22 cellular contexts compared by ENCODE assay signal in genomic region chr2:32836961-32837360, GRCh38.
"Had no signal": no experiment of that assay in that cellular context is flagged by ENCODE, and none has a peak within 500 bp of the region (broad histone marks: within the 10 kb centered on the region; RNA-seq: fewer than 3 reads in every experiment).

No MANE protein-coding gene starts in this region.

- DNase-seq: activated CD4-positive, alpha-beta T cell treated with anti-CD3 and anti-CD28 coated beads, Interleukin-2, amount 10 ng/mL, durations not matched to agents 7 days and 5 days; activated CD4-positive, CD25-positive, alpha-beta regulatory T cell treated with anti-CD3 and anti-CD28 coated beads, Interleukin-2, amount 50 U/mL, for 72 hours; activated CD8-positive, alpha-beta memory T cell treated with anti-CD3 and anti-CD28 coated beads, Interleukin-2, amount 10 ng/mL, durations not matched to agents 7 days and 5 days; activated CD8-positive, alpha-beta T cell treated with anti-CD3 and anti-CD28 coated beads for 36 hours; activated gamma-delta T cell; activated naive CD4-positive, alpha-beta T cell treated with anti-CD3 and anti-CD28 coated beads, Interleukin-2, amount 50 U/mL, for 16 hours; activated naive CD8-positive, alpha-beta T cell treated with anti-CD3 and anti-CD28 coated beads, Interleukin-2, amount 50 U/mL, for 24 hours; activated T-cell treated with anti-CD3 and anti-CD28 coated beads for 4 hours; effector CD4-positive, alpha-beta T cell; foreskin keratinocyte; glutamatergic neuron; hypothalamus; mucosa of descending colon; small intestine; stimulated activated CD4-positive, alpha-beta T cell treated with anti-CD3 and anti-CD28 coated beads, Interleukin-2, amount 100 ng/mL, for 24 hours; stimulated activated naive CD8-positive, alpha-beta T cell treated with anti-CD3 and anti-CD28 coated beads, Interleukin-15, amount 100 ng/mL, for 72 hours; T-helper 17 cell; WERI-Rb-1 had no signal

- H3K27me3 Mint-ChIP-seq: activated CD4-positive, alpha-beta T cell treated with anti-CD3 and anti-CD28 coated beads, Interleukin-2, amount 10 ng/mL, durations not matched to agents 7 days and 5 days; activated CD8-positive, alpha-beta memory T cell treated with anti-CD3 and anti-CD28 coated beads, Interleukin-2, amount 10 ng/mL, durations not matched to agents 7 days and 5 days; activated CD8-positive, alpha-beta T cell treated with anti-CD3 and anti-CD28 coated beads for 36 hours; activated naive CD8-positive, alpha-beta T cell treated with anti-CD3 and anti-CD28 coated beads, Interleukin-2, amount 50 U/mL, for 24 hours had no signal

- H3K36me3 Mint-ChIP-seq: activated CD8-positive, alpha-beta memory T cell treated with anti-CD3 and anti-CD28 coated beads, Interleukin-2, amount 10 ng/mL, durations not matched to agents 7 days and 5 days; stimulated activated effector memory CD8-positive, alpha-beta T cell treated with anti-CD3 and anti-CD28 coated beads, Interleukin-12 subunit alpha, Interleukin-12 subunit beta, amount 100 ng/mL, for 72 hours had no signal

- ATAC-seq: activated CD8-positive, alpha-beta memory T cell treated with anti-CD3 and anti-CD28 coated beads, Interleukin-2, amount 10 ng/mL, durations not matched to agents 7 days and 5 days; activated CD8-positive, alpha-beta T cell treated with anti-CD3 and anti-CD28 coated beads for 36 hours; activated naive CD8-positive, alpha-beta T cell treated with anti-CD3 and anti-CD28 coated beads, Interleukin-2, amount 50 U/mL, for 24 hours; foreskin keratinocyte; mucosa of descending colon; sciatic nerve; stimulated activated effector memory CD8-positive, alpha-beta T cell treated with anti-CD3 and anti-CD28 coated beads, Interleukin-12 subunit alpha, Interleukin-12 subunit beta, amount 100 ng/mL, for 72 hours; stimulated activated naive CD8-positive, alpha-beta T cell treated with anti-CD3 and anti-CD28 coated beads, Interleukin-15, amount 100 ng/mL, for 72 hours; T-helper 17 cell had no signal

- H3K4me3 Mint-ChIP-seq: activated CD4-positive, alpha-beta T cell treated with anti-CD3 and anti-CD28 coated beads, Interleukin-2, amount 10 ng/mL, durations not matched to agents 7 days and 5 days; activated CD8-positive, alpha-beta memory T cell treated with anti-CD3 and anti-CD28 coated beads, Interleukin-2, amount 10 ng/mL, durations not matched to agents 7 days and 5 days; activated CD8-positive, alpha-beta T cell treated with anti-CD3 and anti-CD28 coated beads for 36 hours; activated naive CD8-positive, alpha-beta T cell treated with anti-CD3 and anti-CD28 coated beads, Interleukin-2, amount 50 U/mL, for 24 hours; activated T-helper 1 cell treated with anti-CD3 and anti-CD28 coated beads, Interleukin-12 subunit alpha, Interleukin-12 subunit beta, Interleukin-2, Interleukin-4 antibody, amounts not matched to agents 30 ng/mL and 10 ng/mL and 1 ng/mL, durations not matched to agents 14 hours and 24 hours and 36 hours; dendritic cell treated with granulocyte-macrophage colony-stimulating factor and Interleukin-4, amounts not matched to agents 40 ng/mL and 50 ng/mL, for 4 days; stimulated activated effector memory CD8-positive, alpha-beta T cell treated with anti-CD3 and anti-CD28 coated beads, Interleukin-12 subunit alpha, Interleukin-12 subunit beta, amount 100 ng/mL, for 72 hours; stimulated activated naive CD8-positive, alpha-beta T cell treated with anti-CD3 and anti-CD28 coated beads, Interleukin-15, amount 100 ng/mL, for 72 hours; T-helper 17 cell had no signal

- H3K9me3 Mint-ChIP-seq: activated CD4-positive, alpha-beta T cell treated with anti-CD3 and anti-CD28 coated beads, Interleukin-2, amount 10 ng/mL, durations not matched to agents 7 days and 5 days; activated CD8-positive, alpha-beta T cell treated with anti-CD3 and anti-CD28 coated beads for 36 hours; activated naive CD8-positive, alpha-beta T cell treated with anti-CD3 and anti-CD28 coated beads, Interleukin-2, amount 50 U/mL, for 24 hours; activated T-helper 1 cell treated with anti-CD3 and anti-CD28 coated beads, Interleukin-12 subunit alpha, Interleukin-12 subunit beta, Interleukin-2, Interleukin-4 antibody, amounts not matched to agents 30 ng/mL and 10 ng/mL and 1 ng/mL, durations not matched to agents 14 hours and 24 hours and 36 hours; dendritic cell treated with granulocyte-macrophage colony-stimulating factor and Interleukin-4, amounts not matched to agents 40 ng/mL and 50 ng/mL, for 4 days; stimulated activated effector memory CD8-positive, alpha-beta T cell treated with anti-CD3 and anti-CD28 coated beads, Interleukin-12 subunit alpha, Interleukin-12 subunit beta, amount 100 ng/mL, for 72 hours had no signal

- H3K4me1 Mint-ChIP-seq: activated CD8-positive, alpha-beta memory T cell treated with anti-CD3 and anti-CD28 coated beads, Interleukin-2, amount 10 ng/mL, durations not matched to agents 7 days and 5 days; activated naive CD8-positive, alpha-beta T cell treated with anti-CD3 and anti-CD28 coated beads, Interleukin-2, amount 50 U/mL, for 24 hours had no signal

- H3K27ac Mint-ChIP-seq: activated CD4-positive, alpha-beta T cell treated with anti-CD3 and anti-CD28 coated beads, Interleukin-2, amount 10 ng/mL, durations not matched to agents 7 days and 5 days; activated CD8-positive, alpha-beta memory T cell treated with anti-CD3 and anti-CD28 coated beads, Interleukin-2, amount 10 ng/mL, durations not matched to agents 7 days and 5 days; activated CD8-positive, alpha-beta T cell treated with anti-CD3 and anti-CD28 coated beads for 36 hours; activated naive CD8-positive, alpha-beta T cell treated with anti-CD3 and anti-CD28 coated beads, Interleukin-2, amount 50 U/mL, for 24 hours; activated T-helper 1 cell treated with anti-CD3 and anti-CD28 coated beads, Interleukin-12 subunit alpha, Interleukin-12 subunit beta, Interleukin-2, Interleukin-4 antibody, amounts not matched to agents 30 ng/mL and 10 ng/mL and 1 ng/mL, durations not matched to agents 14 hours and 24 hours and 36 hours; dendritic cell treated with granulocyte-macrophage colony-stimulating factor and Interleukin-4, amounts not matched to agents 40 ng/mL and 50 ng/mL, for 4 days; stimulated activated effector memory CD8-positive, alpha-beta T cell treated with anti-CD3 and anti-CD28 coated beads, Interleukin-12 subunit alpha, Interleukin-12 subunit beta, amount 100 ng/mL, for 72 hours; T-helper 17 cell had no signal
